ENCODE assay signal across 8 cellular contexts in genomic region chr1:203629509-203630082, GRCh38. TPM values are rescaled to one million over a fixed set of nuclear protein-coding genes. Genes with fewer than 3 reads are reported as not detected.
A peak's percentile ranks its signal among the peaks of the same experiment; 100 is the strongest.
DNase-seq lines count a peak whose midpoint lies in the region; ATAC-seq lines count a peak whose summit lies in the region.

No MANE protein-coding gene starts in this region.

- 1% methylated on average over 35 of the region's 35 CpGs for WGBS in right cardiac atrium

- DNase-seq in EH (ENCODE audit: low read depth) (peak; percentile 69), NT2/D1 (ENCODE audit: low read depth, low spot score) (peak; percentile 56), adipocyte (ENCODE audit: low read depth) (peak; percentile 78), right cardiac atrium (peak; percentile 78 to 92 (median 91)), Ammon's horn (ENCODE audit: low spot score) (no peak)

- H3K27ac ChIP-seq in right cardiac atrium (ENCODE audit: low read length) (peak overlapping the region; percentile 99), rectal smooth muscle tissue (ENCODE audit: low read depth, low read length) (peak overlapping the region; percentile 84)

- peak overlapping the region; percentile 90 for H3K9ac ChIP-seq in NT2/D1 (ENCODE audit: insufficient read length, low read depth)
- H3K9ac ChIP-seq in adipocyte (ENCODE audit: low read length), result peak overlapping the region; percentile 96
- H3K9ac ChIP-seq in rectal smooth muscle tissue (ENCODE audit: low read length), result peak overlapping the region; percentile 73

- H3K36me3 ChIP-seq in NT2/D1 (ENCODE audit: insufficient read depth, insufficient read length, low read length) (peaks cover 29% of the 10 kb centered on the region), adipocyte (ENCODE audit: control insufficient read depth, insufficient read depth, low read length, severe bottlenecking) (peaks cover 24% of the 10 kb centered on the region), rectal smooth muscle tissue (ENCODE audit: control insufficient read depth, insufficient read depth, low read length) (peaks cover 4% of the 10 kb centered on the region)

- H3K27me3 ChIP-seq in NT2/D1 (ENCODE audit: insufficient read depth, insufficient read length), result peaks cover 3% of the 10 kb centered on the region
- H3K27me3 ChIP-seq in adipocyte (replicated peaks; ENCODE audit: control insufficient read depth, insufficient read depth, low read length), result no peaks in the 10 kb centered on the region
- no peaks in the 10 kb centered on the region for H3K27me3 ChIP-seq in right cardiac atrium (ENCODE audit: control insufficient read depth, insufficient read depth)
- no peaks in the 10 kb centered on the region for H3K27me3 ChIP-seq in rectal smooth muscle tissue (ENCODE audit: control insufficient read depth, insufficient read depth, low read length)

- H3K4me3 ChIP-seq in NT2/D1 (ENCODE audit: insufficient read length, low read depth), result peak overlapping the region; percentile 87
- peak overlapping the region; percentile 95 for H3K4me3 ChIP-seq in adipocyte (ENCODE audit: low read length)
- peak overlapping the region; percentile 94 for H3K4me3 ChIP-seq in right cardiac atrium (ENCODE audit: low read length)
- peak overlapping the region; percentile 82 for H3K4me3 ChIP-seq in rectal smooth muscle tissue (ENCODE audit: low read length)

- ATAC-seq in right cardiac atrium (peak; percentile 63 to 67), HG03457 (IDR thresholded peaks at IDR 0.05; ENCODE audit: unreplicated experiment) (no peak), HG03196 (IDR thresholded peaks at IDR 0.05; ENCODE audit: unreplicated experiment) (no peak)

- intact Hi-C loops in right cardiac atrium (cut with DNase I), result loop anchor here (5.0 to 10.0 kb wide), 5 partner anchors 43 to 145 kb away; no protein-coding TSS in a partner anchor

- H3K4me1 ChIP-seq in NT2/D1 (ENCODE audit: insufficient read depth, insufficient read length), result peaks cover 15% of the 10 kb centered on the region
- peaks cover 33% of the 10 kb centered on the region for H3K4me1 ChIP-seq in adipocyte (ENCODE audit: control insufficient read depth, insufficient read depth, low read length)
- H3K4me1 ChIP-seq in right cardiac atrium (ENCODE audit: control insufficient read depth, insufficient read depth, low read length), result peaks cover 19% of the 10 kb centered on the region
- H3K4me1 ChIP-seq in rectal smooth muscle tissue (ENCODE audit: control insufficient read depth, insufficient read depth, low read length), result peaks cover 36% of the 10 kb centered on the region

- H3K9me3 ChIP-seq in NT2/D1 (ENCODE audit: insufficient read depth, low read length) (no peaks in the 10 kb centered on the region), adipocyte (ENCODE audit: control insufficient read depth, low read length) (no peaks in the 10 kb centered on the region), right cardiac atrium (ENCODE audit: control insufficient read depth, low read length) (no peaks in the 10 kb centered on the region)

RNA-seq across cellular contexts. Expression of gene ATP2B4, which starts 3.0 kb away (rescaled TPM):
- total RNA-seq in right cardiac atrium, result 100 to 1,000 TPM in 3 of 4 donors, 10 to 100 TPM in 1; 97.0 to 132 (median 112) TPM
- 65.7 TPM for polyA plus RNA-seq in right cardiac atrium

Comparison
In these comparisons a context has a peak if more than half of its experiments do, and no peak if none do; other contexts are left out.
1. ATAC-seq: peak in right cardiac atrium (2 of 2); none in HG03457 (single experiment) and HG03196 (single experiment).
2. Peak in every context shown above with its lines, with median percentiles within 50 percentile points of each other: H3K4me3 ChIP-seq and H3K9ac ChIP-seq.